ENCODE assay signal across 3 cellular contexts in genomic region chr16:66955363-66956025, GRCh38. TPM values are rescaled to one million over a fixed set of nuclear protein-coding genes. Genes with fewer than 3 reads are reported as not detected.
"Had no signal": no experiment of that assay in that cellular context is flagged by ENCODE, and none has a peak within 500 bp of the region (broad histone marks: within the 10 kb centered on the region; RNA-seq: fewer than 3 reads in every experiment).

No MANE protein-coding gene starts in this region.

RNA-seq across cellular contexts. Expression of gene CES3, which starts 5.6 kb away (rescaled TPM):
- total RNA-seq: kidney epithelial cell had no signal
- polyA plus RNA-seq: immature natural killer cell; naive thymus-derived CD8-positive, alpha-beta T cell had no signal

RNA-seq across cellular contexts. Expression of gene RRAD, which starts 30.2 kb away (rescaled TPM):
- polyA plus RNA-seq: immature natural killer cell; naive thymus-derived CD8-positive, alpha-beta T cell had no signal
